8 cellular contexts compared by ENCODE assay signal in the genomic region with DNA sequence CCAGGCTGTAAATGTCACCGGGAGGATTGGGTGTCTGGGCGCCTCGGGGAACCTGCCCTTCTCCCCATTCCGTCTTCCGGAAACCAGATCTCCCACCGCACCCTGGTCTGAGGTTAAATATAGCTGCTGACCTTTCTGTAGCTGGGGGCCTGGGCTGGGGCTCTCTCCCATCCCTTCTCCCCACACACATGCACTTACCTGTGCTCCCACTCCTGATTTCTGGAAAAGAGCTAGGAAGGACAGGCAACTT. TPM values are rescaled to one million over a fixed set of nuclear protein-coding genes. Genes with fewer than 3 reads are reported as not detected.
A peak's percentile ranks its signal among the peaks of the same experiment; 100 is the strongest.
DNase-seq lines count a peak whose midpoint lies in the region; ATAC-seq and TF ChIP-seq lines count a peak whose summit lies in the region.

No MANE protein-coding gene starts in this region.

- H3K27me3 ChIP-seq in SK-N-SH (ENCODE audit: insufficient read depth) (no peaks in the 10 kb centered on the region), adipocyte (replicated peaks; ENCODE audit: control insufficient read depth, insufficient read depth, low read length) (no peaks in the 10 kb centered on the region), kidney epithelial cell (ENCODE audit: control insufficient read depth, insufficient read depth, low read length) (no peaks in the 10 kb centered on the region)

- 0% methylated on average over 3 of the region's 6 CpGs for WGBS in SK-N-SH (ENCODE audit: low lambda C conversion rate)

- peak overlapping the region; percentile 100 for H3K4me2 ChIP-seq in SK-N-SH

- TF ChIP-seq CTCF in SK-N-SH (IDR thresholded peaks at IDR 0.05): 0 out of 2 replicates have a peak, but pooled peaks have one; percentile 12
- no peak for TF ChIP-seq CTCF in kidney epithelial cell (IDR thresholded peaks at IDR 0.05; ENCODE audit: insufficient read depth, low read length, poor library complexity, severe bottlenecking)

- DNase-seq in SK-N-SH (no peak), adipocyte (ENCODE audit: low read depth) (no peak), kidney epithelial cell (ENCODE audit: low read depth) (no peak), substantia nigra (lab: John Stamatoyannopoulos, UW) (no peak), T1000 (lab: John Stamatoyannopoulos, UW) (no peak)
- DNase-seq in stimulated activated CD4-positive, alpha-beta T cell treated with anti-CD3 and anti-CD28 coated beads, Interleukin-12 subunit alpha, Interleukin-12 subunit beta, amount 100 ng/mL, for 4 hours: no peak

- no peaks in the 10 kb centered on the region for H3K9me2 ChIP-seq in SK-N-SH

- CTCF ChIA-PET in SK-N-SH (lab: Yijun Ruan, JAX): interaction anchor here (0.9 to 9.4 kb wide), 6 partner anchors 12 to 70 kb away, joined by 3 to 228 read pairs (median 4); a partner anchor contains a TSS

- H3K9me3 ChIP-seq in SK-N-SH: no peaks in the 10 kb centered on the region
- no peaks in the 10 kb centered on the region for H3K9me3 ChIP-seq in adipocyte (ENCODE audit: control insufficient read depth, low read length)

- H3K4me3 ChIP-seq in SK-N-SH (ENCODE audit: low read depth in 2 of 2, low read length in 1 of 2) (peak overlapping the region; percentile 93 to 97), adipocyte (ENCODE audit: low read length) (peak overlapping the region; percentile 93), kidney epithelial cell (ENCODE audit: low read depth, low read length) (peak overlapping the region; percentile 65)

- no peak for TF ChIP-seq EP300 in SK-N-SH (IDR thresholded peaks at IDR 0.05; ENCODE audit: borderline replicate concordance in 1 of 2, low read depth in 1 of 2, low read length in 1 of 2)

- H3K79me2 ChIP-seq in SK-N-SH (ENCODE audit: insufficient read depth): peaks cover 62% of the 10 kb centered on the region

- H3K9ac ChIP-seq in SK-N-SH (peak overlapping the region; percentile 99), adipocyte (ENCODE audit: low read length) (peak overlapping the region; percentile 97)

- peak overlapping the region; percentile 95 to 96 for H3K27ac ChIP-seq in SK-N-SH (ENCODE audit: low read depth in 2 of 2, low read length in 1 of 2)
- peak overlapping the region; percentile 100 for H3K27ac ChIP-seq in substantia nigra (ENCODE audit: low read depth, low read length, poor library complexity, severe bottlenecking)

- H3K36me3 ChIP-seq in SK-N-SH (replicated peaks in 1 of 2; ENCODE audit: control insufficient read depth in 1 of 2, insufficient read depth in 2 of 2, low read length in 1 of 2): peaks cover 48% of the 10 kb centered on the region in 2 experiments
- H3K36me3 ChIP-seq in adipocyte (ENCODE audit: control insufficient read depth, insufficient read depth, low read length, severe bottlenecking): peaks cover 48% of the 10 kb centered on the region
- H3K36me3 ChIP-seq in kidney epithelial cell (ENCODE audit: control insufficient read depth, insufficient read depth, low read length): peaks cover 10% of the 10 kb centered on the region

- H2AFZ ChIP-seq in SK-N-SH (ENCODE audit: low read depth): no peak overlapping the region

- H3F3A ChIP-seq in SK-N-SH (replicated peaks; ENCODE audit: insufficient read depth): peaks cover 90% of the 10 kb centered on the region

- peaks cover 15 to 34% of the 10 kb centered on the region in 2 experiments; a peak in 3 of 4 replicates for H3K4me1 ChIP-seq in SK-N-SH (ENCODE audit: control insufficient read depth in 1 of 2, insufficient read depth in 2 of 2, low read depth in 1 of 2, low read length in 1 of 2)
- peaks cover 46% of the 10 kb centered on the region for H3K4me1 ChIP-seq in adipocyte (ENCODE audit: control insufficient read depth, insufficient read depth, low read length)

- POLR2A ChIA-PET in SK-N-SH (lab: Yijun Ruan, JAX): interaction anchor here (0.6 to 5.4 kb wide), 9 partner anchors 11 to 154 kb away, joined by 3 to 73 read pairs (median 10); a partner anchor contains a TSS

- H4K20me1 ChIP-seq in SK-N-SH (ENCODE audit: insufficient read depth): peaks cover 55% of the 10 kb centered on the region

- no peak for TF ChIP-seq RAD21 in SK-N-SH (IDR thresholded peaks at IDR 0.05; ENCODE audit: low read length)

- no peak for ATAC-seq in SK-N-SH treated with all-trans-retinoic acid at 6 μM for 48 hours
- ATAC-seq in HG02678 (IDR thresholded peaks at IDR 0.05; ENCODE audit: unreplicated experiment): no peak

TF ChIP-seq in SK-N-SH, 30 proteins besides CTCF, POLR2A, EP300 and RAD21 (continues in another document):
- TF ChIP-seq NRF1 (IDR thresholded peaks at IDR 0.05; ENCODE audit: low read depth, low read length) (no peak), POLR2AphosphoS5 (IDR thresholded peaks at IDR 0.05; ENCODE audit: low read depth, low read length) (no peak), ELF1 (IDR thresholded peaks at IDR 0.05) (no peak), YY1 (IDR thresholded peaks at IDR 0.05; ENCODE audit: low read depth) (no peak), RXRA (IDR thresholded peaks at IDR 0.05; ENCODE audit: borderline replicate concordance, low read depth) (no peak), CHD2 (IDR thresholded peaks at IDR 0.05; ENCODE audit: low read length, partially characterized antibody) (no peak), MEF2A (IDR thresholded peaks at IDR 0.05; ENCODE audit: borderline replicate concordance, low read depth) (no peak), MXI1 (IDR thresholded peaks at IDR 0.05; ENCODE audit: low read depth, low read length) (no peak)
- TF ChIP-seq, protein P1, sequence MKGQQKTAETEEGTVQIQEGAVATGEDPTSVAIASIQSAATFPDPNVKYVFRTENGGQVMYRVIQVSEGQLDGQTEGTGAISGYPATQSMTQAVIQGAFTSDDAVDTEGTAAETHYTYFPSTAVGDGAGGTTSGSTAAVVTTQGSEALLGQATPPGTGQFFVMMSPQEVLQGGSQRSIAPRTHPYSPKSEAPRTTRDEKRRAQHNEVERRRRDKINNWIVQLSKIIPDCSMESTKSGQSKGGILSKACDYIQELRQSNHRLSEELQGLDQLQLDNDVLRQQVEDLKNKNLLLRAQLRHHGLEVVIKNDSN (IDR thresholded peaks at IDR 0.05; ENCODE audit: borderline replicate concordance, low read depth): no peak

TF ChIP-seq in SK-N-SH treated with all-trans-retinoic acid at 6 μM for 48 hours, 23 proteins besides CTCF, POLR2A, EP300 and RAD21:
- TF ChIP-seq ZNF70 (CRISPR knock-in tag; IDR thresholded peaks at IDR 0.05): no peak

RNA-seq across cellular contexts. Expression of a gene that starts 1.3 kb away (rescaled TPM):
- 7,875 and 8,077 TPM in 2 replicates for polyA plus RNA-seq in SK-N-SH (2012; rRNA removed)
- polyA plus RNA-seq in SK-N-SH (2012; cell fraction: cytosol; rRNA removed): 5,050 and 6,344 TPM in 2 replicates
- 5,294 and 6,955 TPM in 2 replicates for polyA plus RNA-seq in SK-N-SH (2012; cell fraction: nucleus; rRNA removed)
- 3,951 and 4,700 TPM in 2 replicates for total RNA-seq in kidney epithelial cell

RNA-seq across cellular contexts. Expression of a gene that starts 20.2 kb away (rescaled TPM):
- 50.1 and 50.6 TPM in 2 replicates for polyA plus RNA-seq in SK-N-SH (2012; rRNA removed)
- polyA plus RNA-seq in SK-N-SH (2012; cell fraction: cytosol; rRNA removed): 16.0 and 21.0 TPM in 2 replicates
- 274 and 306 TPM in 2 replicates for polyA plus RNA-seq in SK-N-SH (2012; cell fraction: nucleus; rRNA removed)
- total RNA-seq in kidney epithelial cell: 9.9 and 12.4 TPM in 2 replicates

RNA-seq across cellular contexts. Expression of a gene that starts 32.5 kb away (rescaled TPM):
- polyA plus RNA-seq in SK-N-SH (2012; rRNA removed): 64.5 and 76.2 TPM in 2 replicates
- 45.2 and 46.3 TPM in 2 replicates for polyA plus RNA-seq in SK-N-SH (2012; cell fraction: cytosol; rRNA removed)
- polyA plus RNA-seq in SK-N-SH (2012; cell fraction: nucleus; rRNA removed): 283 and 315 TPM in 2 replicates
- 52.4 and 62.2 TPM in 2 replicates for total RNA-seq in kidney epithelial cell

RNA-seq across cellular contexts. Expression of a gene that starts 41.7 kb away (rescaled TPM):
- polyA plus RNA-seq in SK-N-SH (2012; rRNA removed): 39.8 and 46.9 TPM in 2 replicates
- polyA plus RNA-seq in SK-N-SH (2012; cell fraction: cytosol; rRNA removed): 27.2 and 35.7 TPM in 2 replicates
- polyA plus RNA-seq in SK-N-SH (2012; cell fraction: nucleus; rRNA removed): 46.2 and 57.3 TPM in 2 replicates
- total RNA-seq in kidney epithelial cell: 62.3 and 98.0 TPM in 2 replicates

RNA-seq across cellular contexts. Expression of a gene that starts 42.6 kb away (rescaled TPM):
- polyA plus RNA-seq in SK-N-SH (2012; rRNA removed): 189 and 195 TPM in 2 replicates
- 238 and 299 TPM in 2 replicates for polyA plus RNA-seq in SK-N-SH (2012; cell fraction: cytosol; rRNA removed)
- 53.6 and 63.7 TPM in 2 replicates for polyA plus RNA-seq in SK-N-SH (2012; cell fraction: nucleus; rRNA removed)
- total RNA-seq in kidney epithelial cell: 63.7 and 78.3 TPM in 2 replicates
